26 cellular contexts compared by ENCODE assay signal in genomic region chr4:93072292-93072691, GRCh38.
DNase-seq lines count a peak whose midpoint lies in the region; ATAC-seq, FAIRE-seq and TF ChIP-seq lines count a peak whose summit lies in the region.
"Had no signal": no experiment of that assay in that cellular context is flagged by ENCODE, and none has a peak within 500 bp of the region (broad histone marks: within the 10 kb centered on the region; RNA-seq: fewer than 3 reads in every experiment).

No MANE protein-coding gene starts in this region.

- no peak overlapping the region for H2BK120ac ChIP-seq in H1 (replicated peaks; ENCODE audit: low read depth, low read length)

- no peak for TF ChIP-seq POLR2A in H1 (IDR thresholded peaks at IDR 0.05; ENCODE audit: control extremely low read depth in 1 of 2, low read depth in 2 of 2, low read length in 2 of 2)

- H2BK20ac ChIP-seq in H1 (ENCODE audit: low read length), result no peak overlapping the region

- H3K4me3 ChIP-seq in H1 (ENCODE audit: extremely low read depth in 1 of 4, insufficient read depth in 2 of 4, low read depth in 3 of 4, low read length in 4 of 4), result no peak overlapping the region
- no peak overlapping the region for H3K4me3 ChIP-seq in lung
- H3K4me3 ChIP-seq in upper lobe of right lung, result no peak overlapping the region
- H3K4me3 ChIP-seq in osteoblast (ENCODE audit: insufficient read depth, low read length), result no peak overlapping the region
- H3K4me3 ChIP-seq: A549; BLaER1 treated with 17β-estradiol and CSF1 and Interleukin-3, amounts not matched to agents 10 nM and 100 nM; GM23338; HAP-1 had no signal

- H3K9me3 ChIP-seq in H1 (ENCODE audit: insufficient read depth in 2 of 2, low read depth in 1 of 2, low read length in 1 of 2) (no peaks in the 10 kb centered on the region), lung (ENCODE audit: control insufficient read depth in 2 of 2, insufficient read depth in 1 of 2, low read length in 1 of 2) (no peaks in the 10 kb centered on the region), upper lobe of right lung (no peaks in the 10 kb centered on the region), osteoblast (ENCODE audit: low read depth, low read length) (no peaks in the 10 kb centered on the region)
- H3K9me3 ChIP-seq: A549; BE2C; BLaER1 treated with 17β-estradiol and CSF1 and Interleukin-3, amounts not matched to agents 10 nM and 100 nM; HAP-1 had no signal

- intact Hi-C loops in upper lobe of right lung (cut with DNase I) (no loop called here), MCF 10A (cut with micrococcal nuclease) (no loop called here)

- H3K4me1 Mint-ChIP-seq in MCF 10A (ENCODE audit: insufficient read depth, unreplicated experiment), result no peaks in the 10 kb centered on the region
- H3K4me1 Mint-ChIP-seq: CD14-positive monocyte; CD8-positive, alpha-beta memory T cell had no signal

- no peak overlapping the region for H2BK5ac ChIP-seq in H1 (ENCODE audit: low read depth, low read length)

- H3K4me1 ChIP-seq in H1 (replicated peaks in 1 of 4; ENCODE audit: control insufficient read depth in 3 of 4, insufficient read depth in 4 of 4, low read length in 3 of 4), result no peaks in the 10 kb centered on the region
- no peaks in the 10 kb centered on the region for H3K4me1 ChIP-seq in lung (ENCODE audit: control insufficient read depth in 2 of 2, insufficient read depth in 2 of 2, low read length in 2 of 2)
- H3K4me1 ChIP-seq in upper lobe of right lung, result no peaks in the 10 kb centered on the region
- no peaks in the 10 kb centered on the region for H3K4me1 ChIP-seq in osteoblast (ENCODE audit: insufficient read depth, low read length)
- H3K4me1 ChIP-seq: A549; BE2C; BLaER1 treated with 17β-estradiol and CSF1 and Interleukin-3, amounts not matched to agents 10 nM and 100 nM; HAP-1 had no signal

- no peak overlapping the region for H2AFZ ChIP-seq in H1 (ENCODE audit: low read length)
- H2AFZ ChIP-seq in osteoblast (ENCODE audit: low read length), result no peak overlapping the region
- H2AFZ ChIP-seq: GM23338 had no signal

- H3K18ac ChIP-seq in H1 (ENCODE audit: extremely low read depth, low read length), result no peak overlapping the region

- H3K79me2 ChIP-seq in H1 (ENCODE audit: control insufficient read depth in 1 of 2, insufficient read depth in 2 of 2, low read length in 2 of 2), result no peaks in the 10 kb centered on the region
- no peaks in the 10 kb centered on the region for H3K79me2 ChIP-seq in osteoblast (ENCODE audit: insufficient read depth, low read length)

- no peaks in the 10 kb centered on the region for H3K23me2 ChIP-seq in H1 (ENCODE audit: low read depth, low read length)

- H3K36me3 ChIP-seq in H1 (ENCODE audit: control insufficient read depth in 2 of 4, insufficient read depth in 4 of 4, low read length in 3 of 4) (no peaks in the 10 kb centered on the region), lung (ENCODE audit: control insufficient read depth in 2 of 2, insufficient read depth in 2 of 2, low read length in 2 of 2) (no peaks in the 10 kb centered on the region), upper lobe of right lung (no peaks in the 10 kb centered on the region), osteoblast (ENCODE audit: insufficient read depth, low read length) (no peaks in the 10 kb centered on the region)
- H3K36me3 ChIP-seq: BE2C; BLaER1 treated with 17β-estradiol and CSF1 and Interleukin-3, amounts not matched to agents 10 nM and 100 nM; HAP-1 had no signal

- no peak for TF ChIP-seq RAD21 in H1 (IDR thresholded peaks at IDR 0.05 in 1 of 2, conservative IDR thresholded peaks at IDR 0.05 in 1 of 2; ENCODE audit: low read depth in 2 of 2, low read length in 2 of 2)

- H3K4me2 ChIP-seq in H1 (ENCODE audit: insufficient read depth in 1 of 2, low read depth in 2 of 2, low read length in 2 of 2) (no peak overlapping the region), osteoblast (ENCODE audit: insufficient read depth, low read length) (no peak overlapping the region)
- H3K4me2 ChIP-seq: A549; BLaER1 treated with 17β-estradiol and CSF1 and Interleukin-3, amounts not matched to agents 10 nM and 100 nM; GM23338 had no signal

- H3K27me3 ChIP-seq in H1 (replicated peaks in 1 of 4; ENCODE audit: control insufficient read depth in 3 of 4, extremely low read depth in 1 of 4, insufficient read depth in 3 of 4, low read length in 3 of 4) (no peaks in the 10 kb centered on the region), lung (ENCODE audit: control insufficient read depth, insufficient read depth) (no peaks in the 10 kb centered on the region), upper lobe of right lung (no peaks in the 10 kb centered on the region), osteoblast (ENCODE audit: insufficient read depth, low read length) (no peaks in the 10 kb centered on the region)
- H3K27me3 ChIP-seq: BE2C; BLaER1 treated with 17β-estradiol and CSF1 and Interleukin-3, amounts not matched to agents 10 nM and 100 nM had no signal

- peak; percentile 46 for DNase-seq in NCI-H510A treated with DMSO at 0.1 percent for 48 hours (lab: John Stamatoyannopoulos, UW)
- no peak for DNase-seq in NCI-H510A (lab: John Stamatoyannopoulos, UW)
- DNase-seq in H1 (ENCODE audit: low read depth in 1 of 2, low spot score in 2 of 2), result no peak
- no peak for DNase-seq in lung (ENCODE audit: low spot score)
- DNase-seq in upper lobe of right lung, result no peak
- no peak for DNase-seq in osteoblast (ENCODE audit: insufficient read length, low spot score, missing footprints)
- no peak for DNase-seq in NCI-H748 treated with DMSO at 0.1 percent for 48 hours (lab: John Stamatoyannopoulos, UW)
- no peak for DNase-seq in MCF 10A (ENCODE audit: unreplicated experiment)
- DNase-seq: 8988T; ACHN; AML-193; BE2C; CD4-positive, alpha-beta T cell; CD8-positive, alpha-beta memory T cell; DMS 273 treated with DMSO at 0.1 percent for 48 hours; DND-41; HFFc6 had no signal

- H3K27ac ChIP-seq in H1 (ENCODE audit: low read depth, low read length) (no peak overlapping the region), lung (ENCODE audit: low read depth in 1 of 2, low read length in 1 of 2) (no peak overlapping the region), upper lobe of right lung (no peak overlapping the region), osteoblast (ENCODE audit: low read depth, low read length) (no peak overlapping the region)
- H3K27ac ChIP-seq: A549; BLaER1 treated with 17β-estradiol and CSF1 and Interleukin-3, amounts not matched to agents 10 nM and 100 nM had no signal

- no peak overlapping the region for H3K9ac ChIP-seq in H1 (replicated peaks in 1 of 4; ENCODE audit: extremely low read depth in 1 of 4, low read depth in 3 of 4, low read length in 3 of 4)
- H3K9ac ChIP-seq: BLaER1 treated with 17β-estradiol and CSF1 and Interleukin-3, amounts not matched to agents 10 nM and 100 nM had no signal

- TF ChIP-seq CTCF in H1 (IDR thresholded peaks at IDR 0.05; ENCODE audit: control extremely low read depth in 1 of 3, insufficient read depth in 1 of 3, low read depth in 1 of 3, low read length in 3 of 3) (no peak), lung (IDR thresholded peaks at IDR 0.05; ENCODE audit: control extremely low read depth, extremely low read depth) (no peak), upper lobe of right lung (IDR thresholded peaks at IDR 0.05) (no peak), osteoblast (IDR thresholded peaks at IDR 0.05; ENCODE audit: extremely low read depth, low read depth, low read length) (no peak), MCF 10A (IDR thresholded peaks at IDR 0.05; ENCODE audit: unreplicated experiment) (no peak)

- no peak overlapping the region for H4K91ac ChIP-seq in H1 (replicated peaks; ENCODE audit: insufficient read length, low read length)

- no peak overlapping the region for H2BK12ac ChIP-seq in H1 (ENCODE audit: low read depth, low read length)

- H2BK15ac ChIP-seq in H1 (ENCODE audit: low read length), result no peak overlapping the region

- CTCF ChIA-PET in H1 (lab: Charles Lee; ENCODE audit: partially characterized antibody) (interaction anchor here (1.1 kb wide), 1 partner anchor 21 kb away, joined by 3 read pairs; no protein-coding TSS in a partner anchor), MCF 10A (lab: Yijun Ruan, JAX) (interaction anchor here (0.7 kb wide), 1 partner anchor 11 kb away, joined by 3 read pairs; no protein-coding TSS in a partner anchor)

- no peak overlapping the region for H4K8ac ChIP-seq in H1 (ENCODE audit: extremely low read depth, insufficient read depth, low read length)

- BruUV-seq in MCF 10A (replicated peaks; lab: Mats Ljungman, UMichigan), result no TSS peak

- H3K4me3 Mint-ChIP-seq in MCF 10A (ENCODE audit: unreplicated experiment), result no peak overlapping the region
- H3K4me3 Mint-ChIP-seq: CD14-positive monocyte; CD4-positive, alpha-beta T cell; CD8-positive, alpha-beta memory T cell; GM23338; HFFc6 had no signal

- no peak overlapping the region for H3K23ac ChIP-seq in H1 (ENCODE audit: insufficient read length)

- no peaks in the 10 kb centered on the region for H3K27me3 Mint-ChIP-seq in MCF 10A (ENCODE audit: insufficient read depth, unreplicated experiment)
- H3K27me3 Mint-ChIP-seq: CD4-positive, alpha-beta T cell; CD8-positive, alpha-beta memory T cell had no signal

- TF ChIP-seq EP300 in H1 (IDR thresholded peaks at IDR 0.05; ENCODE audit: borderline replicate concordance in 1 of 2, low read depth in 2 of 2, low read length in 2 of 2), result no peak

- no peaks in the 10 kb centered on the region for H3K36me3 Mint-ChIP-seq in MCF 10A (ENCODE audit: insufficient read depth, unreplicated experiment)
- H3K36me3 Mint-ChIP-seq: CD14-positive monocyte; CD8-positive, alpha-beta memory T cell had no signal

- no peak overlapping the region for H3K4ac ChIP-seq in H1 (replicated peaks; ENCODE audit: insufficient read length, low read depth, low read length)

- no peaks in the 10 kb centered on the region for H3K9me3 Mint-ChIP-seq in MCF 10A (ENCODE audit: unreplicated experiment)
- H3K9me3 Mint-ChIP-seq: GM23338 had no signal

- peak; percentile 45 for FAIRE-seq in H1 (lab: Jason Lieb, UNC)
- FAIRE-seq: A549, D721Med, G401.6, GM12892, H54 had no signal

- POLR2A ChIA-PET in H1 (lab: Charles Lee; ENCODE audit: partially characterized antibody) (interaction anchor here (0.8 kb wide), 1 partner anchor 9 kb away, joined by 3 read pairs; no protein-coding TSS in a partner anchor), MCF 10A (lab: Yijun Ruan, JAX) (no interaction called here)

- no peaks in the 10 kb centered on the region for H4K20me1 ChIP-seq in H1 (replicated peaks in 1 of 2; ENCODE audit: control insufficient read depth in 1 of 2, insufficient read depth in 2 of 2, low read length in 2 of 2)
- H4K20me1 ChIP-seq in osteoblast (ENCODE audit: insufficient read depth, low read length), result no peaks in the 10 kb centered on the region
- H4K20me1 ChIP-seq: BLaER1 treated with 17β-estradiol and CSF1 and Interleukin-3, amounts not matched to agents 10 nM and 100 nM had no signal

- no peak overlapping the region for H3K14ac ChIP-seq in H1 (ENCODE audit: insufficient read length)

- no peak overlapping the region for H4K5ac ChIP-seq in H1 (ENCODE audit: insufficient read length, low read depth, low read length)

- ATAC-seq in lung (ENCODE audit: insufficient read depth, low FRiP score), result peak; percentile 62
- ATAC-seq in upper lobe of right lung, result peak; percentile 86
- ATAC-seq: A549, GM23338 had no signal

- no peak overlapping the region for H2AK5ac ChIP-seq in H1 (ENCODE audit: low read depth, low read length)

- no peak overlapping the region for H3K56ac ChIP-seq in H1 (replicated peaks; ENCODE audit: insufficient read length, low read depth, low read length)

- H3K79me1 ChIP-seq in H1 (ENCODE audit: low read depth, low read length), result no peaks in the 10 kb centered on the region

- no peak overlapping the region for H3K27ac Mint-ChIP-seq in MCF 10A (ENCODE audit: low read depth, unreplicated experiment)
- H3K27ac Mint-ChIP-seq: CD14-positive monocyte; CD4-positive, alpha-beta T cell; CD8-positive, alpha-beta memory T cell; GM23338; HFFc6 had no signal
